In the genomic region with DNA sequence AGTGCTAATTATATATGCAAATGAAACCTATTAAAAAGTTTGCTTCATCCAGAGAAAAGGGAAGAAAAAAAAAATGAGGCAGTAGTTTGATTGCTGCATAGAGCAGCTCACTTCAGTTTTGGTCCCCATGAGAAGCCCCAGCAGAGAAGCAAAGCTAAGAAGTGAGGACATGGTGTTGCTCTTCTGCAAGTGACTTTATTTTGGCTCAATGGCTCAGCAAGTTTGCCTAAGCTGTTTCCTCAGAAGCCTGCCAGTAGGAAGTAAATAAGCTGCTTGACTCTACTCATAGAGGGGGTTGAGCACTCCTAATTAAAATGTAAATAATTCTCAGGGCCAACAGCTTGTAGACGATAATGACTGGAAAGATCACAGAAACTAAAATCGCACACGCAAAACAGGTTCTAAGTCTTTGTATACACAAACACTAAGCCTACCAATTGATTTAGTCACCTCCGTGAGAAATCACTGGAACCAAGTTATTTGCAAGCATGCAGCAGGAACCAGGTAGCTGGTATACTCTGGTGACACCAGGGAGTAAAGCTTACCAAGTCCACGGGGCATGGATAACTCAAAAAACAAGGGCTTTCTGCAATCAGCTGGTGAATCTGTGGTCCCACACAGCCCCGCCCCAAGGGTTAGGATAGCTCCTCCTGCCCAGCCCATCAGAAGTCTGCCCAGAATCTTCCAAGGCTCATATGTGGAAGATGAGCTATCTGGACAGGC, we compare ENCODE assay signal across 9 cellular contexts. TPM values are rescaled to one million over a fixed set of nuclear protein-coding genes. Genes with fewer than 3 reads are reported as not detected.
DNase-seq lines count a peak whose midpoint lies in the region; ATAC-seq, FAIRE-seq and TF ChIP-seq lines count a peak whose summit lies in the region.
"Had no signal": no experiment of that assay in that cellular context is flagged by ENCODE, and none has a peak within 500 bp of the region (broad histone marks: within the 10 kb centered on the region; RNA-seq: fewer than 3 reads in every experiment).

No MANE protein-coding gene starts in this region.

- no peak overlapping the region for H2BK15ac ChIP-seq in H1 (ENCODE audit: low read length)

- no peaks in the 10 kb centered on the region for H3K9me3 Mint-ChIP-seq in stimulated activated effector memory CD8-positive, alpha-beta T cell treated with anti-CD3 and anti-CD28 coated beads, Interleukin-12 subunit alpha, Interleukin-12 subunit beta, amount 100 ng/mL, for 72 hours

- no peak overlapping the region for H3K23ac ChIP-seq in H1 (ENCODE audit: insufficient read length)

- WGBS in H1 (ENCODE audit: extremely low coverage in 1 of 2, insufficient coverage in 1 of 2, insufficient read length in 1 of 2, insufficient replicate concordance in 2 of 2, low coverage in 1 of 2, low lambda C conversion rate in 2 of 2, missing lambda C conversion rate in 1 of 2), 2 experiments, result 85% methylated on average over 6 of the region's 6 CpGs; no CpG with 5 or more reads in 1 of the 2 experiments

- no peak overlapping the region for H3K27ac ChIP-seq in H1 (ENCODE audit: low read depth, low read length)

- H3K4me2 ChIP-seq in H1 (ENCODE audit: insufficient read depth in 1 of 2, low read depth in 2 of 2, low read length in 2 of 2), result peak overlapping the region in 1 of 2 experiments; percentile 16; a peak in 1 of 4 replicates

- CTCF ChIA-PET in H1 (lab: Charles Lee; ENCODE audit: partially characterized antibody), result interaction anchor here (0.8 to 1.6 kb wide), 7 partner anchors 19 to 231 kb away, joined by 3 to 6 read pairs (median 3); no protein-coding TSS in a partner anchor

- H3K4me1 Mint-ChIP-seq in stimulated activated effector memory CD8-positive, alpha-beta T cell treated with anti-CD3 and anti-CD28 coated beads, Interleukin-12 subunit alpha, Interleukin-12 subunit beta, amount 100 ng/mL, for 72 hours, result peaks cover 46% of the 10 kb centered on the region

- no peak overlapping the region for H2BK20ac ChIP-seq in H1 (ENCODE audit: low read length)

- peaks cover 0 to 9% (median 4%) of the 10 kb centered on the region in 4 experiments; a peak in 2 of 7 replicates for H3K4me1 ChIP-seq in H1 (replicated peaks in 1 of 4; ENCODE audit: control insufficient read depth in 3 of 4, insufficient read depth in 4 of 4, low read length in 3 of 4)

- peaks cover 5% of the 10 kb centered on the region for H3K36me3 Mint-ChIP-seq in stimulated activated effector memory CD8-positive, alpha-beta T cell treated with anti-CD3 and anti-CD28 coated beads, Interleukin-12 subunit alpha, Interleukin-12 subunit beta, amount 100 ng/mL, for 72 hours

- H3K36me3 ChIP-seq in H1 (ENCODE audit: control insufficient read depth in 2 of 4, insufficient read depth in 4 of 4, low read length in 3 of 4), result no peaks in the 10 kb centered on the region
- H3K36me3 ChIP-seq: heart right ventricle had no signal

- H3K9me3 ChIP-seq in H1 (ENCODE audit: insufficient read depth in 2 of 2, low read depth in 1 of 2, low read length in 1 of 2), result no peaks in the 10 kb centered on the region
- H3K9me3 ChIP-seq: heart right ventricle had no signal

- TF ChIP-seq RAD21 in H1 (IDR thresholded peaks at IDR 0.05 in 1 of 2, conservative IDR thresholded peaks at IDR 0.05 in 1 of 2; ENCODE audit: low read depth in 2 of 2, low read length in 2 of 2), result no peak

- in situ Hi-C loops in ACHN (cut with HindIII; ENCODE audit: low pct_ligation_motif_present, low pct_unique_long_range_greater_than_20kb, low sequenced_read_pairs), result no loop called here

- no peak for FAIRE-seq in H1 (lab: Jason Lieb, UNC)

- 0 out of 2 replicates have a peak overlapping the region, but pooled peaks have one; percentile 68 for H2AFZ ChIP-seq in H1 (ENCODE audit: low read length)

- peak overlapping the region; percentile 56 for H3K4me3 Mint-ChIP-seq in stimulated activated effector memory CD8-positive, alpha-beta T cell treated with anti-CD3 and anti-CD28 coated beads, Interleukin-12 subunit alpha, Interleukin-12 subunit beta, amount 100 ng/mL, for 72 hours

- no peak for TF ChIP-seq EP300 in H1 (IDR thresholded peaks at IDR 0.05; ENCODE audit: borderline replicate concordance in 1 of 2, low read depth in 2 of 2, low read length in 2 of 2)

- no peak overlapping the region for H3K14ac ChIP-seq in H1 (ENCODE audit: insufficient read length)

- no peak overlapping the region for H2BK120ac ChIP-seq in H1 (replicated peaks; ENCODE audit: low read depth, low read length)

- no peaks in the 10 kb centered on the region for H4K20me1 ChIP-seq in H1 (replicated peaks in 1 of 2; ENCODE audit: control insufficient read depth in 1 of 2, insufficient read depth in 2 of 2, low read length in 2 of 2)

- H4K91ac ChIP-seq in H1 (replicated peaks; ENCODE audit: insufficient read length, low read length), result no peak overlapping the region

- H3K79me2 ChIP-seq in H1 (ENCODE audit: control insufficient read depth in 1 of 2, insufficient read depth in 2 of 2, low read length in 2 of 2), result no peaks in the 10 kb centered on the region

- H3K27ac Mint-ChIP-seq in stimulated activated effector memory CD8-positive, alpha-beta T cell treated with anti-CD3 and anti-CD28 coated beads, Interleukin-12 subunit alpha, Interleukin-12 subunit beta, amount 100 ng/mL, for 72 hours, result peak overlapping the region; percentile 88

- no peaks in the 10 kb centered on the region for H3K27me3 ChIP-seq in H1 (replicated peaks in 1 of 4; ENCODE audit: control insufficient read depth in 3 of 4, extremely low read depth in 1 of 4, insufficient read depth in 3 of 4, low read length in 3 of 4)

- no peaks in the 10 kb centered on the region for H3K23me2 ChIP-seq in H1 (ENCODE audit: low read depth, low read length)

- H3K4me3 ChIP-seq in H1 (ENCODE audit: extremely low read depth in 1 of 4, insufficient read depth in 2 of 4, low read depth in 3 of 4, low read length in 4 of 4), result no peak overlapping the region
- H3K4me3 ChIP-seq: heart right ventricle had no signal

- no peak for TF ChIP-seq CTCF in H1 (IDR thresholded peaks at IDR 0.05; ENCODE audit: control extremely low read depth in 1 of 3, insufficient read depth in 1 of 3, low read depth in 1 of 3, low read length in 3 of 3)

- H3K4ac ChIP-seq in H1 (replicated peaks; ENCODE audit: insufficient read length, low read depth, low read length), result no peak overlapping the region

- no peak overlapping the region for H2BK5ac ChIP-seq in H1 (ENCODE audit: low read depth, low read length)

- H3K79me1 ChIP-seq in H1 (ENCODE audit: low read depth, low read length), result no peaks in the 10 kb centered on the region

- no peak overlapping the region for H2BK12ac ChIP-seq in H1 (ENCODE audit: low read depth, low read length)

- no peak overlapping the region for H2AK5ac ChIP-seq in H1 (ENCODE audit: low read depth, low read length)

- H3K9ac ChIP-seq in H1 (replicated peaks in 1 of 4; ENCODE audit: extremely low read depth in 1 of 4, low read depth in 3 of 4, low read length in 3 of 4), result no peak overlapping the region

- DNase-seq in DMS53 treated with DMSO at 0.1 percent for 48 hours (lab: John Stamatoyannopoulos, UW; ENCODE audit: unreplicated experiment), result peak; percentile 84
- peak; percentile 41 to 56 for DNase-seq in NCI-H526 (lab: John Stamatoyannopoulos, UW)
- no peak for DNase-seq in H1 (ENCODE audit: low read depth in 1 of 2, low spot score in 2 of 2)
- no peak for DNase-seq in stimulated activated effector memory CD8-positive, alpha-beta T cell treated with anti-CD3 and anti-CD28 coated beads, Interleukin-12 subunit alpha, Interleukin-12 subunit beta, amount 100 ng/mL, for 72 hours (ENCODE audit: low spot score in 2 of 2)
- DNase-seq in NCI-H446 treated with DMSO at 0.1 percent for 48 hours (lab: John Stamatoyannopoulos, UW), result no peak
- no peak for DNase-seq in ACHN
- DNase-seq: heart right ventricle had no signal

- H3K56ac ChIP-seq in H1 (replicated peaks; ENCODE audit: insufficient read length, low read depth, low read length), result no peak overlapping the region

- POLR2A ChIA-PET in H1 (lab: Charles Lee; ENCODE audit: partially characterized antibody), result interaction anchor here (0.6 kb wide), 1 partner anchor 11 kb away, joined by 3 read pairs; no protein-coding TSS in a partner anchor

- H4K5ac ChIP-seq in H1 (ENCODE audit: insufficient read length, low read depth, low read length), result no peak overlapping the region

- H3K18ac ChIP-seq in H1 (ENCODE audit: extremely low read depth, low read length), result no peak overlapping the region

- ATAC-seq in GM21360 (IDR thresholded peaks at IDR 0.05; ENCODE audit: unreplicated experiment), result peak; percentile 12
- ATAC-seq in stimulated activated effector memory CD8-positive, alpha-beta T cell treated with anti-CD3 and anti-CD28 coated beads, Interleukin-12 subunit alpha, Interleukin-12 subunit beta, amount 100 ng/mL, for 72 hours, result peak; percentile 6
- no peak for ATAC-seq in HG03139 (IDR thresholded peaks at IDR 0.05; ENCODE audit: unreplicated experiment)

- H4K8ac ChIP-seq in H1 (ENCODE audit: extremely low read depth, insufficient read depth, low read length), result no peak overlapping the region

- TF ChIP-seq POLR2A in H1 (IDR thresholded peaks at IDR 0.05; ENCODE audit: control extremely low read depth in 1 of 2, low read depth in 2 of 2, low read length in 2 of 2), result no peak

TF ChIP-seq in H1, 55 proteins besides CTCF, POLR2A, EP300 and RAD21 (continues in another document):
- TF ChIP-seq GTF2F1 (IDR thresholded peaks at IDR 0.05; ENCODE audit: borderline replicate concordance, low read depth, low read length) (no peak), PHF8 (conservative IDR thresholded peaks at IDR 0.05; ENCODE audit: low read depth, low read length) (no peak), NRF1 (IDR thresholded peaks at IDR 0.05; ENCODE audit: low read depth, low read length) (no peak), EGR1 (IDR thresholded peaks at IDR 0.05; ENCODE audit: borderline replicate concordance, low read depth, low read length) (no peak), NANOG (IDR thresholded peaks at IDR 0.05; ENCODE audit: insufficient read depth, low read depth, low read length, poor library complexity, severe bottlenecking) (no peak), JUN (IDR thresholded peaks at IDR 0.05; ENCODE audit: low read depth, low read length) (no peak), SIRT6 (IDR thresholded peaks at IDR 0.05; ENCODE audit: low read length) (no peak), MAFK (IDR thresholded peaks at IDR 0.05; ENCODE audit: low read depth, low read length) (no peak)

RNA-seq across cellular contexts. Expression of a gene that starts 39.7 kb away (rescaled TPM):
- 4.8 and 5.0 TPM in 2 replicates for total RNA-seq in H1 (2021; fragmentation: NEBNext Ultra II Directional; extraction: Animal tissue kit (Norgen Biotek cat#: 25700))
- 0.58 and 0.63 TPM in 2 replicates for polyA plus RNA-seq in H1 (2011; rRNA removed)
- polyA plus RNA-seq in H1 (2011; cell fraction: cytosol; rRNA removed), result 0.81 TPM
- polyA plus RNA-seq in H1 (2011; cell fraction: nucleus; rRNA removed), result 3.3 TPM
- polyA plus RNA-seq in H1 (2012, experiment 1 of 2), result 0.89 to 2.0 TPM (median 1.5 TPM) in 4 replicates
- 0.30 TPM for polyA plus RNA-seq in H1 (2012, experiment 2 of 2)
- polyA plus RNA-seq in H1 (2013, experiment 1 of 2), result 3.0 TPM
- 2.8 TPM for polyA plus RNA-seq in H1 (2013, experiment 2 of 2)
- polyA minus RNA-seq in H1 (2011; rRNA and poly(A)+ RNA removed), result 1.9 and 3.0 TPM in 2 replicates
- polyA minus RNA-seq in H1 (2011; cell fraction: cytosol; rRNA and poly(A)+ RNA removed), result 2.7 TPM
- 11.5 TPM for polyA minus RNA-seq in H1 (2011; cell fraction: nucleus; rRNA and poly(A)+ RNA removed)

Comparison
In these comparisons a context has a peak if more than half of its experiments do, and no peak if none do; other contexts are left out.
1. DNase-seq: peak in DMS53 treated with DMSO at 0.1 percent for 48 hours (single experiment) and NCI-H526 (2 of 2); none in H1 (0 of 2), stimulated activated effector memory CD8-positive, alpha-beta T cell treated with anti-CD3 and anti-CD28 coated beads, Interleukin-12 subunit alpha, Interleukin-12 subunit beta, amount 100 ng/mL, for 72 hours (0 of 2), NCI-H446 treated with DMSO at 0.1 percent for 48 hours (single experiment) and ACHN (single experiment).